7 cellular contexts compared by ENCODE assay signal in the genomic region with DNA sequence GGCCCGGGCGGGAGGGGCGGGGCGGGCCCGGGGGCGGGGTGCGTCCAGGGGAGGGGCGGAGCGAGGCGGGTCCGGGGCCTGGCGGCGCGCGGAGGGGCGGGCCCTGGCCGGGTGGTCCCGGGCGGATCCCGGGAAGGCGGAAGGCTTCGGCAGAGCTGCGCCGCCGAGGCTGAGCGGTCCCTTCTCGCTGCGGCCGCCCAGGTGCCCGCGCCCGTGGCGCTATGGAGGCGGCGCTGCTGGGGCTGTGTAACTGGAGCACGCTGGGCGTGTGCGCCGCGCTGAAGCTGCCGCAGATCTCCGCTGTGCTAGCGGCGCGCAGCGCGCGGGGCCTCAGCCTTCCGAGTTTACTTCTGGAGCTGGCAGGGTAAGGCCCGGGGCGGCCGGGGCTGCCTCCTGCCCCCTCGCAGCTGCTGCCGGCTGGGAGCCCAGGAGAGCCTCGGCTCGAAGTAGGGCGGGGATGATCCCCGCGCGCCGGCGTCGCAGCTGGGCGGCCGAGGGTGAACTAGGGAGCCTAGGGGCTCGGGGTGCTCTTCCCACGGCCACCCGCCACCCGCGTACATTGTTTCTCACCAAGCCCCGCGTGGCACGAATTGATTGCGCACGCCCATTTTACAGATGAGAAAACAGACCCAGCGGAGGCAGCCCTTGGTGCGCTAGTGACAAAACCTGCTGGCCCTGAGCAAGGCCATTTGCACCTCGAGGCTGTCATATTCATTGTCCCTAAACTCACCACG. TPM values are rescaled to one million over a fixed set of nuclear protein-coding genes. Genes with fewer than 3 reads are reported as not detected.
DNase-seq lines count a peak whose midpoint lies in the region; ATAC-seq, FAIRE-seq and TF ChIP-seq lines count a peak whose summit lies in the region.

A gene (plus strand): TSS at position 142 of the 734 bp plus-strand sequence. CDS start 80 bp downstream, at position 222.

- no peaks in the 10 kb centered on the region for H3K36me3 ChIP-seq in K562 (ENCODE audit: control insufficient read depth, insufficient read depth, low read length)
- no peaks in the 10 kb centered on the region for H3K36me3 ChIP-seq in kidney (ENCODE audit: control insufficient read depth in 1 of 2, insufficient read depth in 2 of 2, low read length in 2 of 2)

- DNase-seq in GM12864 (ENCODE audit: low read depth), result peak; percentile 39
- peak; percentile 32 for DNase-seq in OCI-M2 (lab: John Stamatoyannopoulos, UW; ENCODE audit: unreplicated experiment)
- DNase-seq in K562 (ENCODE audit: extremely low read depth in 1 of 4, low spot score in 3 of 4), result peak in 1 of 4 experiments; percentile 85
- no peak for DNase-seq in kidney
- DNase-seq in stimulated activated naive B cell treated with anti-CD40 and anti-IgM and Interleukin-4, amounts not matched to agents 10 μg/mL and 1 μg/mL and 100 μg/mL, for 72 hours, result peak; percentile 78

- peak within 1 kb of the TSS; percentile 77 to 95 (median 91) for H3K27ac Mint-ChIP-seq in IgD-negative memory B cell
- H3K27ac Mint-ChIP-seq in stimulated activated naive B cell treated with anti-CD40 and anti-IgM and Interleukin-4, amounts not matched to agents 10 μg/mL and 1 μg/mL and 100 μg/mL, for 72 hours, result peak within 1 kb of the TSS; percentile 95

- CTCF ChIA-PET in K562 (lab: Yijun Ruan, JAX; ENCODE audit: low intra/inter-chr PET ratio), result no interaction called here

- H4K20me1 ChIP-seq in K562 (replicated peaks; ENCODE audit: control insufficient read depth, insufficient read depth, low read length), result 0 out of 2 replicates have a peak, but pooled peaks cover 2% of the 10 kb centered on the region

- no TSS peak for BruUV-seq in K562 (replicated peaks; lab: Mats Ljungman, UMichigan)

- TF ChIP-seq CTCF in GM12864 (IDR thresholded peaks at IDR 0.05; ENCODE audit: low read depth, low read length, missing control alignments), result no peak
- TF ChIP-seq CTCF in K562 (IDR thresholded peaks at IDR 0.05 in 2 of 3, conservative IDR thresholded peaks at IDR 0.05 in 1 of 3; ENCODE audit: insufficient read depth in 2 of 3, low read depth in 1 of 3, low read length in 3 of 3), result peak in 2 of 3 experiments; percentile 15 to 16; a peak in 2 of 6 replicates
- TF ChIP-seq CTCF in kidney (IDR thresholded peaks at IDR 0.05; ENCODE audit: borderline replicate concordance, extremely low read depth, insufficient read depth), result no peak

- peak within 1 kb of the TSS; percentile 82 to 96 (median 92) for H3K4me3 Mint-ChIP-seq in IgD-negative memory B cell
- H3K4me3 Mint-ChIP-seq in stimulated activated naive B cell treated with anti-CD40 and anti-IgM and Interleukin-4, amounts not matched to agents 10 μg/mL and 1 μg/mL and 100 μg/mL, for 72 hours, result peak within 1 kb of the TSS; percentile 88

- H2AFZ ChIP-seq in K562 (ENCODE audit: low read depth, low read length), result peak within 1 kb of the TSS; percentile 98

- H3K27ac ChIP-seq in K562 (ENCODE audit: extremely low read depth, low read depth, low read length), result peak within 1 kb of the TSS; percentile 76
- peak within 1 kb of the TSS; percentile 84 to 89 for H3K27ac ChIP-seq in kidney (ENCODE audit: low read depth in 2 of 2, low read length in 2 of 2)

- TF ChIP-seq RAD21 in K562 (CRISPR knock-in tag; conservative IDR thresholded peaks at IDR 0.05 in 1 of 2, IDR thresholded peaks at IDR 0.05 in 1 of 2), result peak in 1 of 2 experiments; percentile 7; a peak in 1 of 4 replicates

- peak; percentile 61 for TF ChIP-seq POLR2A in K562 (conservative IDR thresholded peaks at IDR 0.05)

- H3K9me1 ChIP-seq in K562 (ENCODE audit: control insufficient read depth, insufficient read depth, low read length), result no peaks in the 10 kb centered on the region

- FAIRE-seq in K562 (lab: Jason Lieb, UNC), result peak; percentile 61
- no peak for FAIRE-seq in kidney (lab: Jason Lieb, UNC)

- H3K9ac ChIP-seq in K562 (ENCODE audit: insufficient read depth in 1 of 2, low read depth in 2 of 2, low read length in 2 of 2), result peak within 1 kb of the TSS; percentile 74 to 95
- peak within 1 kb of the TSS; percentile 71 to 75 for H3K9ac ChIP-seq in kidney (ENCODE audit: low read length in 2 of 2)

- 2% methylated on average over 53 of the region's 79 CpGs for WGBS in K562 (ENCODE audit: insufficient coverage, low coverage, missing lambda C conversion rate)

- H3K9me3 ChIP-seq in K562 (replicated peaks; ENCODE audit: control insufficient read depth, insufficient read depth, low read depth, low read length), result no peaks in the 10 kb centered on the region
- no peaks in the 10 kb centered on the region for H3K9me3 ChIP-seq in kidney (ENCODE audit: control insufficient read depth in 1 of 2, low read length in 2 of 2)

- H3K79me2 ChIP-seq in K562 (ENCODE audit: control insufficient read depth, insufficient read depth, low read length), result no peaks in the 10 kb centered on the region

- in situ Hi-C loops in K562 (cut with MboI), result no loop called here

- H3K4me3 ChIP-seq in GM12864 (ENCODE audit: low read depth, low read length) (peak within 1 kb of the TSS; percentile 74), K562 (peak within 1 kb of the TSS; percentile 71), kidney (ENCODE audit: low read length in 2 of 2) (peak within 1 kb of the TSS; percentile 83 to 86)

- ATAC-seq in GM21786 (IDR thresholded peaks at IDR 0.05; ENCODE audit: unreplicated experiment) (peak; percentile 76), K562 (peak; percentile 89)
- ATAC-seq in stimulated activated naive B cell treated with anti-CD40 and anti-IgM and Interleukin-4, amounts not matched to agents 10 μg/mL and 1 μg/mL and 100 μg/mL, for 72 hours (replicated peaks), result peak; percentile 87

- TF ChIP-seq EP300 in K562 (IDR thresholded peaks at IDR 0.05; ENCODE audit: low read length), result no peak

- no peaks in the 10 kb centered on the region for H3K27me3 Mint-ChIP-seq in IgD-negative memory B cell
- H3K27me3 Mint-ChIP-seq in stimulated activated naive B cell treated with anti-CD40 and anti-IgM and Interleukin-4, amounts not matched to agents 10 μg/mL and 1 μg/mL and 100 μg/mL, for 72 hours, result no peaks in the 10 kb centered on the region

- peaks cover 7 to 13% (median 12%) of the 10 kb centered on the region in 3 donors for H3K4me1 Mint-ChIP-seq in IgD-negative memory B cell
- H3K4me1 Mint-ChIP-seq in stimulated activated naive B cell treated with anti-CD40 and anti-IgM and Interleukin-4, amounts not matched to agents 10 μg/mL and 1 μg/mL and 100 μg/mL, for 72 hours, result peaks cover 15 to 20% of the 10 kb centered on the region in 2 donors

- no peaks in the 10 kb centered on the region for H3K36me3 Mint-ChIP-seq in IgD-negative memory B cell
- H3K36me3 Mint-ChIP-seq in stimulated activated naive B cell treated with anti-CD40 and anti-IgM and Interleukin-4, amounts not matched to agents 10 μg/mL and 1 μg/mL and 100 μg/mL, for 72 hours, result no peaks in the 10 kb centered on the region

- peak within 1 kb of the TSS; percentile 91 for H3K4me2 ChIP-seq in K562 (ENCODE audit: insufficient read depth, low read length)

- H3K4me1 ChIP-seq in K562 (replicated peaks in 1 of 2; ENCODE audit: control insufficient read depth in 2 of 2, insufficient read depth in 2 of 2, low read length in 2 of 2), result peaks cover 13 to 41% of the 10 kb centered on the region in 2 experiments; a peak in 4 of 5 replicates
- peaks cover 4 to 11% of the 10 kb centered on the region in 2 donors for H3K4me1 ChIP-seq in kidney (ENCODE audit: control insufficient read depth in 1 of 2, insufficient read depth in 1 of 2, low read depth in 1 of 2, low read length in 2 of 2)

- H3K27me3 ChIP-seq in K562 (ENCODE audit: control insufficient read depth in 2 of 2, insufficient read depth in 2 of 2, low read length in 2 of 2), result no peaks in the 10 kb centered on the region

- intact Hi-C loops in K562 (cut with micrococcal nuclease), result loop anchor here (5.0 kb wide), 2 partner anchors 187 to 257 kb away; a partner anchor contains a TSS
- intact Hi-C loops in kidney (cut with DNase I), result no loop called here

- POLR2A ChIA-PET in K562 (lab: Yijun Ruan, JAX), result interaction anchor here (0.6 to 1.3 kb wide), 7 partner anchors 12 to 310 kb away, joined by 3 to 4 read pairs (median 3); a partner anchor contains a TSS

- no peaks in the 10 kb centered on the region for H3K9me3 Mint-ChIP-seq in IgD-negative memory B cell
- H3K9me3 Mint-ChIP-seq in stimulated activated naive B cell treated with anti-CD40 and anti-IgM and Interleukin-4, amounts not matched to agents 10 μg/mL and 1 μg/mL and 100 μg/mL, for 72 hours, result no peaks in the 10 kb centered on the region

TF ChIP-seq in K562, 482 proteins besides CTCF, POLR2A, EP300 and RAD21 (continues in another document):
- no peak for TF ChIP-seq HSF4 (CRISPR knock-in tag; IDR thresholded peaks at IDR 0.05; ENCODE audit: borderline replicate concordance)
- TF ChIP-seq MAFF (IDR thresholded peaks at IDR 0.05; ENCODE audit: low read length), result no peak
- no peak; the same call in 1 of the 2 replicates for TF ChIP-seq KAT7 (CRISPR knock-in tag; IDR thresholded peaks at IDR 0.05; ENCODE audit: borderline replicate concordance)
- peak; percentile 73 for TF ChIP-seq RBBP5 (IDR thresholded peaks at IDR 0.05; ENCODE audit: borderline replicate concordance, insufficient read depth, low read length, poor library complexity, severe bottlenecking)
- TF ChIP-seq SAFB (IDR thresholded peaks at IDR 0.05; ENCODE audit: borderline replicate concordance, low read depth, low read length), result peak; percentile 51; the same call in 1 of the 2 replicates
- no peak for TF ChIP-seq PTRF (tag; IDR thresholded peaks at IDR 0.05)
- TF ChIP-seq NFIX (CRISPR knock-in tag; IDR thresholded peaks at IDR 0.05; ENCODE audit: low read depth), result no peak
- TF ChIP-seq SNIP1 (IDR thresholded peaks at IDR 0.05; ENCODE audit: low read depth), result no peak

RNA-seq across cellular contexts. Expression of the gene that starts here (rescaled TPM):
- polyA plus RNA-seq in IgD-negative memory B cell, result 48.6 TPM
- total RNA-seq in K562 (2011; cell fraction: chromatin; rRNA removed; ENCODE audit: low replicate concordance), result 12.5 and 29.6 TPM in 2 replicates
- total RNA-seq in K562 (2011; cell fraction: nucleolus; rRNA removed), result 17.5 and 21.2 TPM in 2 replicates
- 21.6 and 24.4 TPM in 2 replicates for total RNA-seq in K562 (2011; cell fraction: nucleoplasm; rRNA removed)
- 8.0 and 15.7 TPM in 2 replicates for total RNA-seq in K562 (2014; rRNA removed)
- 9.1 and 9.8 TPM in 2 replicates for total RNA-seq in K562 (2014; rRNA removed; fragmentation: Illumina TruSeq; extraction: Trizol)
- total RNA-seq in K562 (2015; rRNA removed; fragmentation: Illumina TruSeq; extraction: Trizol), result 6.6 and 7.6 TPM in 2 replicates
- total RNA-seq in K562 (2021), result 7.4 and 8.2 TPM in 2 replicates
- polyA plus RNA-seq in K562 (2011; rRNA removed), result 29.9 and 30.0 TPM in 2 replicates
- 30.8 and 50.1 TPM in 2 replicates for polyA plus RNA-seq in K562 (2011; cell fraction: cytosol; rRNA removed)
- polyA plus RNA-seq in K562 (2011; cell fraction: nucleus; rRNA removed), result 12.1 and 16.7 TPM in 2 replicates
- polyA plus RNA-seq in K562 (2012), result 8.3 and 13.0 TPM in 2 replicates
- 10.0 and 11.2 TPM in 2 replicates for polyA plus RNA-seq in K562 (2014; fragmentation: Illumina TruSeq; extraction: Trizol)
- polyA plus RNA-seq in K562 (2014; fragmentation: Nextera tagmentation; extraction: Ambion mirVana), result 1 to 10 TPM; 2.8 to 3.0 TPM
- polyA plus RNA-seq in K562 (2014; rRNA removed), result 13.9 and 15.2 TPM in 2 replicates
- polyA minus RNA-seq in K562 (2011; rRNA and poly(A)+ RNA removed), result 14.2 and 19.1 TPM in 2 replicates
- 8.8 and 13.7 TPM in 2 replicates for polyA minus RNA-seq in K562 (2011; cell fraction: cytosol; rRNA and poly(A)+ RNA removed)
- 6.9 and 10.1 TPM in 2 replicates for polyA minus RNA-seq in K562 (2011; cell fraction: nucleus; rRNA and poly(A)+ RNA removed)
- total RNA-seq in kidney, result 33.0 TPM
- 28.4 TPM for polyA plus RNA-seq in kidney (ENCODE audit: insufficient read depth, low read depth, low replicate concordance)

Comparison
In these comparisons a context has a peak if more than half of its experiments do, and no peak if none do; other contexts are left out.
1. CTCF ChIP-seq: peak in K562 (2 of 3); none in GM12864 (single experiment) and kidney (single experiment).
2. Peak in every context shown above with its lines, with median percentiles within 50 percentile points of each other: H3K4me3 ChIP-seq and ATAC-seq.